ENCODE assay signal across 19 cellular contexts in the genomic region with DNA sequence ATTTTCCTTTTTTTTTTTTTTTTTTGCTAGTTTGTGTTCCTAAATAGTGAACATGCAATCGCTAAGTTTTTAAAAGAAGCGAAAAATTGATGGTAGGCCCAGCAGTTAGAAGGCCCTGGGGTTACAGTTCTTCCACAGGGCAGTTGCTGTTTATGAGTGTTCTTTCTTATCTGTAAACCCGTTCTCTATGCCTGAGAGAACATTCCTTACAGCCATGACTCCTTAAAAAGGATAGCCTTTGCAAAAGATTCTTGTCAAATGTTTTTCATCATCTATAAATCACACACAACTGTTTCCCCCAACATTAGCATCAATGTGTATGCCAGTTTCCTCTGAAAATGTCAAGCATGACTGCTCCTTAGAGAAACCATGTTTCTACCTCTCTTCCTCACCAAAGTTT. TPM values are rescaled to one million over a fixed set of nuclear protein-coding genes. Genes with fewer than 3 reads are reported as not detected.
"Had no signal": no experiment of that assay in that cellular context is flagged by ENCODE, and none has a peak within 500 bp of the region (broad histone marks: within the 10 kb centered on the region; RNA-seq: fewer than 3 reads in every experiment).

No MANE protein-coding gene starts in this region.

- H3K9me3 ChIP-seq: mucosa of descending colon, right lobe of liver, stomach had no signal

- H3K27ac Mint-ChIP-seq: activated T-helper 17 cell treated with anti-CD3 and anti-CD28 coated beads, Interleukin-2, amount 50 U/mL, for 72 hours; memory B cell; stimulated activated effector memory CD8-positive, alpha-beta T cell treated with anti-CD3 and anti-CD28 coated beads, Interleukin-12 subunit alpha, Interleukin-12 subunit beta, amount 100 ng/mL, for 72 hours; WTC11 had no signal

- DNase-seq: activated naive CD4-positive, alpha-beta T cell; activated T-cell treated with anti-CD3 and anti-CD28 coated beads, Interleukin-2, amount 50 U/mL, for 1 hour; erythroblast; foreskin melanocyte; mucosa of descending colon; nucleus accumbens; right lobe of liver; small intestine; stimulated activated CD4-positive, alpha-beta T cell treated with anti-CD3 and anti-CD28 coated beads, Interleukin-2, amount 100 ng/mL, for 24 hours; stomach; T-helper 1 cell; T-helper 9 cell; trophoblast cell had no signal

- H3K36me3 ChIP-seq: right lobe of liver, stomach had no signal

- H3K4me3 ChIP-seq: mucosa of descending colon, right lobe of liver, stomach had no signal

- H3K27ac ChIP-seq: right lobe of liver had no signal

- H3K9me3 Mint-ChIP-seq: activated T-helper 17 cell treated with anti-CD3 and anti-CD28 coated beads, Interleukin-2, amount 50 U/mL, for 72 hours; memory B cell; stimulated activated effector memory CD8-positive, alpha-beta T cell treated with anti-CD3 and anti-CD28 coated beads, Interleukin-12 subunit alpha, Interleukin-12 subunit beta, amount 100 ng/mL, for 72 hours had no signal

- ATAC-seq: activated T-helper 17 cell treated with anti-CD3 and anti-CD28 coated beads, Interleukin-2, amount 50 U/mL, for 72 hours; mucosa of descending colon; right lobe of liver; stimulated activated effector memory CD8-positive, alpha-beta T cell treated with anti-CD3 and anti-CD28 coated beads, Interleukin-12 subunit alpha, Interleukin-12 subunit beta, amount 100 ng/mL, for 72 hours; WTC11 had no signal

- H3K4me1 ChIP-seq: right lobe of liver had no signal

- H3K36me3 Mint-ChIP-seq: memory B cell; stimulated activated effector memory CD8-positive, alpha-beta T cell treated with anti-CD3 and anti-CD28 coated beads, Interleukin-12 subunit alpha, Interleukin-12 subunit beta, amount 100 ng/mL, for 72 hours; WTC11 had no signal

- H3K27me3 ChIP-seq: right lobe of liver, stomach had no signal

RNA-seq across cellular contexts. Expression of a gene that starts 23.8 kb away (rescaled TPM):
- total RNA-seq: activated T-helper 17 cell treated with anti-CD3 and anti-CD28 coated beads, Interleukin-2, amount 50 U/mL, for 72 hours had no signal
- polyA plus RNA-seq: fibroblast of lung, neural cell had no signal
